ENCODE assay signal across 21 cellular contexts in genomic region chr7:93941956-93942355, GRCh38. TPM values are rescaled to one million over a fixed set of nuclear protein-coding genes. Genes with fewer than 3 reads are reported as not detected.
"Had no signal": no experiment of that assay in that cellular context is flagged by ENCODE, and none has a peak within 500 bp of the region (broad histone marks: within the 10 kb centered on the region; RNA-seq: fewer than 3 reads in every experiment).

No MANE protein-coding gene starts in this region.

- H2AFZ ChIP-seq: hepatocyte had no signal

- H3K4me2 ChIP-seq: hepatocyte had no signal

- H3K36me3 ChIP-seq: tibial artery, uterus had no signal

- DNase-seq: activated CD4-positive, alpha-beta T cell treated with anti-CD3 and anti-CD28 coated beads for 4 hours; activated CD8-positive, alpha-beta T cell treated with anti-CD3 and anti-CD28 coated beads for 36 hours; activated effector memory CD4-positive, alpha-beta T cell treated with Interleukin-2 at 50 U/mL for 16 hours; activated naive CD4-positive, alpha-beta T cell treated with anti-CD3 and anti-CD28 coated beads, Interleukin-2, amount 50 U/mL, for 16 hours; activated T-cell treated with anti-CD3 and anti-CD28 coated beads, Interleukin-2, amount 50 U/mL, for 4 hours; effector CD8-positive, alpha-beta T cell; islet precursor cell; naive thymus-derived CD8-positive, alpha-beta T cell; retina; stimulated activated CD4-positive, alpha-beta T cell treated with anti-CD3 and anti-CD28 coated beads, Interleukin-15, amount 100 ng/mL, for 24 hours; stimulated activated CD4-positive, alpha-beta T cell treated with anti-CD3 and anti-CD28 coated beads, Interleukin-4, amount 100 ng/mL, for 1 hour; stimulated activated naive B cell treated with anti-CD40 and anti-IgM and Interleukin-4, amounts not matched to agents 10 μg/mL and 1 μg/mL and 100 μg/mL, for 72 hours; T-helper 17 cell; tibial artery; uterus had no signal

- H3K27me3 ChIP-seq: hepatocyte, tibial artery, uterus had no signal

- H3K27ac ChIP-seq: hepatocyte, tibial artery, uterus had no signal

- H3K79me2 ChIP-seq: hepatocyte had no signal

- H3K4me3 ChIP-seq: hepatocyte, lung, tibial artery, uterus had no signal

- H3K4me1 ChIP-seq: tibial artery, uterus had no signal

- H3K9me3 ChIP-seq: tibial artery, uterus had no signal

- ATAC-seq: activated CD8-positive, alpha-beta T cell treated with anti-CD3 and anti-CD28 coated beads for 36 hours; activated T-cell treated with anti-CD3 and anti-CD28 coated beads, Interleukin-2, amount 50 U/mL, for 4 hours; naive thymus-derived CD8-positive, alpha-beta T cell; stimulated activated naive B cell treated with anti-CD40 and anti-IgM and Interleukin-4, amounts not matched to agents 10 μg/mL and 1 μg/mL and 100 μg/mL, for 72 hours; T-helper 17 cell had no signal

RNA-seq across cellular contexts. Expression of gene GNG11, which starts 20.4 kb away (rescaled TPM):
- total RNA-seq: activated CD8-positive, alpha-beta T cell treated with anti-CD3 and anti-CD28 coated beads for 36 hours had no signal
- polyA plus RNA-seq: naive thymus-derived CD8-positive, alpha-beta T cell had no signal

RNA-seq across cellular contexts. Expression of gene GNGT1, which starts 35.6 kb away (rescaled TPM):
- total RNA-seq: activated CD8-positive, alpha-beta T cell treated with anti-CD3 and anti-CD28 coated beads for 36 hours; activated T-cell treated with anti-CD3 and anti-CD28 coated beads, Interleukin-2, amount 50 U/mL, for 4 hours; endothelial cell of umbilical vein; glomerular endothelial cell; hepatocyte; lung; naive thymus-derived CD8-positive, alpha-beta T cell; subcutaneous adipose tissue; T-helper 17 cell; uterus had no signal
- polyA plus RNA-seq: adipose tissue; endothelial cell of umbilical vein; lung; naive thymus-derived CD8-positive, alpha-beta T cell had no signal

RNA-seq across cellular contexts. Expression of gene TFPI2, which starts 51.4 kb away (rescaled TPM):
- total RNA-seq: activated CD8-positive, alpha-beta T cell treated with anti-CD3 and anti-CD28 coated beads for 36 hours; naive thymus-derived CD8-positive, alpha-beta T cell had no signal
- polyA plus RNA-seq: naive thymus-derived CD8-positive, alpha-beta T cell had no signal
